In genomic region chr20:55054443-55054842, GRCh38 we compare ENCODE assay signal across 29 cellular contexts.
DNase-seq lines count a peak whose midpoint lies in the region; ATAC-seq, FAIRE-seq and TF ChIP-seq lines count a peak whose summit lies in the region.
"Had no signal": no experiment of that assay in that cellular context is flagged by ENCODE, and none has a peak within 500 bp of the region (broad histone marks: within the 10 kb centered on the region; RNA-seq: fewer than 3 reads in every experiment).

No MANE protein-coding gene starts in this region.

- peak; percentile 79 for FAIRE-seq in H54 (lab: Jason Lieb, UNC)
- no peak for FAIRE-seq in RCC 7860 (lab: Jason Lieb, UNC)
- FAIRE-seq: GM12892, HepG2 had no signal

- ATAC-seq in GM18873 (IDR thresholded peaks at IDR 0.05; ENCODE audit: low FRiP score, unreplicated experiment) (no peak), GM19452 (IDR thresholded peaks at IDR 0.05; ENCODE audit: unreplicated experiment) (no peak)
- ATAC-seq: HepG2, PC-3 had no signal

- DNase-seq in H54 (ENCODE audit: insufficient read length, low spot score) = no peak
- peak; percentile 25 for DNase-seq in RCC 7860 (ENCODE audit: low spot score)
- peak; percentile 41 for DNase-seq in epithelial cell of prostate (ENCODE audit: low read depth, low spot score)
- DNase-seq in putamen (ENCODE audit: low spot score) = peak; percentile 26
- DNase-seq in DMS153 (lab: John Stamatoyannopoulos, UW) = no peak
- DNase-seq: 8988T; ACHN; BE2C; CD8-positive, alpha-beta memory T cell; DMS 273 treated with DMSO at 0.1 percent for 48 hours; DMS79 treated with DMSO at 0.1 percent for 48 hours; GOT3; HCEC 1CT; Karpas-422; NCI-H1105; NCI-H1436 treated with DMSO at 0.1 percent for 48 hours; NCI-H187 treated with DMSO at 0.1 percent for 48 hours; NCI-H2107; NCI-H446 treated with DMSO at 0.1 percent for 48 hours; NCI-H526; NCI-H82; NK-92 treated with Interleukin-12 subunit alpha and Interleukin-12 subunit beta, amount 100 ng/mL, for 24 hours; PC-3; Right ventricle myocardium superior had no signal

- no peak overlapping the region for H3K27ac ChIP-seq in epithelial cell of prostate
- H3K27ac ChIP-seq: SJSA1 had no signal

- TF ChIP-seq POLR2A in H54 (IDR thresholded peaks at IDR 0.05; ENCODE audit: low read depth, low read length) = no peak

Comparison
In these comparisons a context has a peak if more than half of its experiments do, and no peak if none do; other contexts are left out.
1. DNase-seq: peak in RCC 7860 (single experiment), epithelial cell of prostate (single experiment) and putamen (single experiment); none in H54 (single experiment) and DMS153 (single experiment).